1 cellular context compared by ENCODE assay signal in the genomic region with DNA sequence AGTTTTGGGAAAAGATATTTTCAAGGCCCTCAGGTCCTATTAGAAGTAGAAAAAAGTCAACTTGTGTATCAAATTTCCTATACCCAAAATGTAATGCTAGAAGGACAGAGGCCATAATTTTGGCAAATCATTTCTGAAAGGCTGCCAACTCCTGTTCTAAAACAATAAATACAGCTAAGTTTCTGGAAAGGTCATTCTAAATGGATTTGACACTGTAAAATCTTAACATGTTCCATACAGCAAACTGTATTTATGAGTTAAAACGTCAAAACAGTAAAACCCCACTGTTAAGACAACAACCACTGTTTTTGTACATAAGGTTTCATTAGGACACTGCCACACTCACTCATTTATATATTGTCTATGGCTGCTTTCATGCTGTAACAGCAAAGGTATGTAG.
TF ChIP-seq lines count a peak whose summit lies in the region.

No MANE protein-coding gene starts in this region.

TF ChIP-seq in HEK293, 187 proteins besides CTCF, POLR2A, EP300 and RAD21 (continued from another document and continues in another):
- TF ChIP-seq, protein P1, sequence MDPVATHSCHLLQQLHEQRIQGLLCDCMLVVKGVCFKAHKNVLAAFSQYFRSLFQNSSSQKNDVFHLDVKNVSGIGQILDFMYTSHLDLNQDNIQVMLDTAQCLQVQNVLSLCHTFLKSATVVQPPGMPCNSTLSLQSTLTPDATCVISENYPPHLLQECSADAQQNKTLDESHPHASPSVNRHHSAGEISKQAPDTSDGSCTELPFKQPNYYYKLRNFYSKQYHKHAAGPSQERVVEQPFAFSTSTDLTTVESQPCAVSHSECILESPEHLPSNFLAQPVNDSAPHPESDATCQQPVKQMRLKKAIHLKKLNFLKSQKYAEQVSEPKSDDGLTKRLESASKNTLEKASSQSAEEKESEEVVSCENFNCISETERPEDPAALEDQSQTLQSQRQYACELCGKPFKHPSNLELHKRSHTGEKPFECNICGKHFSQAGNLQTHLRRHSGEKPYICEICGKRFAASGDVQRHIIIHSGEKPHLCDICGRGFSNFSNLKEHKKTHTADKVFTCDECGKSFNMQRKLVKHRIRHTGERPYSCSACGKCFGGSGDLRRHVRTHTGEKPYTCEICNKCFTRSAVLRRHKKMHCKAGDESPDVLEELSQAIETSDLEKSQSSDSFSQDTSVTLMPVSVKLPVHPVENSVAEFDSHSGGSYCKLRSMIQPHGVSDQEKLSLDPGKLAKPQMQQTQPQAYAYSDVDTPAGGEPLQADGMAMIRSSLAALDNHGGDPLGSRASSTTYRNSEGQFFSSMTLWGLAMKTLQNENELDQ (tag by site-specific recombination; IDR thresholded peaks at IDR 0.05; ENCODE audit: low read depth) = no peak
- no peak for TF ChIP-seq ZNF664 (tag by site-specific recombination; IDR thresholded peaks at IDR 0.05)
- TF ChIP-seq KLF9 (tag by site-specific recombination; IDR thresholded peaks at IDR 0.05; ENCODE audit: low read depth) = no peak
- no peak for TF ChIP-seq ZNF670 (tag by site-specific recombination; IDR thresholded peaks at IDR 0.05; ENCODE audit: low read depth)
- TF ChIP-seq KLF10 (tag by site-specific recombination; IDR thresholded peaks at IDR 0.05) = 0 out of 2 replicates have a peak, but pooled peaks have one; percentile 19
- TF ChIP-seq ZXDB (tag by site-specific recombination; IDR thresholded peaks at IDR 0.05) = peak; percentile 62
- TF ChIP-seq, protein P2, sequence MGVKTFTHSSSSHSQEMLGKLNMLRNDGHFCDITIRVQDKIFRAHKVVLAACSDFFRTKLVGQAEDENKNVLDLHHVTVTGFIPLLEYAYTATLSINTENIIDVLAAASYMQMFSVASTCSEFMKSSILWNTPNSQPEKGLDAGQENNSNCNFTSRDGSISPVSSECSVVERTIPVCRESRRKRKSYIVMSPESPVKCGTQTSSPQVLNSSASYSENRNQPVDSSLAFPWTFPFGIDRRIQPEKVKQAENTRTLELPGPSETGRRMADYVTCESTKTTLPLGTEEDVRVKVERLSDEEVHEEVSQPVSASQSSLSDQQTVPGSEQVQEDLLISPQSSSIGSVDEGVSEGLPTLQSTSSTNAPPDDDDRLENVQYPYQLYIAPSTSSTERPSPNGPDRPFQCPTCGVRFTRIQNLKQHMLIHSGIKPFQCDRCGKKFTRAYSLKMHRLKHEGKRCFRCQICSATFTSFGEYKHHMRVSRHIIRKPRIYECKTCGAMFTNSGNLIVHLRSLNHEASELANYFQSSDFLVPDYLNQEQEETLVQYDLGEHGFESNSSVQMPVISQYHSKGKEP (tag by site-specific recombination; IDR thresholded peaks at IDR 0.05) = no peak
- TF ChIP-seq ZSCAN30 (tag by site-specific recombination; IDR thresholded peaks at IDR 0.05) = peak; percentile 80
- peak; percentile 25; the same call in 1 of the 2 replicates for TF ChIP-seq YY1 (tag by site-specific recombination; IDR thresholded peaks at IDR 0.05)
- TF ChIP-seq GLI2 (tag by site-specific recombination; IDR thresholded peaks at IDR 0.05; ENCODE audit: borderline replicate concordance, low read depth) = peak; percentile 63; the same call in 1 of the 2 replicates
- TF ChIP-seq MYNN (tag by site-specific recombination; IDR thresholded peaks at IDR 0.05; ENCODE audit: borderline replicate concordance) = no peak
- TF ChIP-seq SALL2 (tag by site-specific recombination; IDR thresholded peaks at IDR 0.05; ENCODE audit: borderline replicate concordance) = no peak
- TF ChIP-seq KLF16 (tag by site-specific recombination; IDR thresholded peaks at IDR 0.05) = no peak
- no peak for TF ChIP-seq ZNF423 (tag by site-specific recombination; IDR thresholded peaks at IDR 0.05)
- no peak for TF ChIP-seq ZNF548 (tag by site-specific recombination; IDR thresholded peaks at IDR 0.05)
- no peak for TF ChIP-seq ZFP41 (tag by site-specific recombination; IDR thresholded peaks at IDR 0.05; ENCODE audit: borderline replicate concordance)
- TF ChIP-seq ZNF324 (tag by site-specific recombination; IDR thresholded peaks at IDR 0.05) = no peak
- TF ChIP-seq ZNF777 (tag by site-specific recombination; IDR thresholded peaks at IDR 0.05; ENCODE audit: borderline replicate concordance) = no peak
- TF ChIP-seq ZNF146 (tag by site-specific recombination; IDR thresholded peaks at IDR 0.05) = no peak
- no peak for TF ChIP-seq ZNF521 (tag by site-specific recombination; IDR thresholded peaks at IDR 0.05)
- peak; percentile 95 for TF ChIP-seq ZNF843 (tag by site-specific recombination; IDR thresholded peaks at IDR 0.05)
- peak; percentile 88 for TF ChIP-seq FEZF1 (tag by site-specific recombination; IDR thresholded peaks at IDR 0.05)
- no peak for TF ChIP-seq ZNF768 (tag by site-specific recombination; IDR thresholded peaks at IDR 0.05)
- no peak for TF ChIP-seq ZNF354C (tag by site-specific recombination; IDR thresholded peaks at IDR 0.05; ENCODE audit: borderline replicate concordance, low read depth)
- no peak for TF ChIP-seq ZBTB8A (tag by site-specific recombination; IDR thresholded peaks at IDR 0.05)
- peak; percentile 61 for TF ChIP-seq WT1 (tag by site-specific recombination; IDR thresholded peaks at IDR 0.05)
- TF ChIP-seq ZNF624 (tag by site-specific recombination; IDR thresholded peaks at IDR 0.05) = no peak
- TF ChIP-seq ZNF639 (tag by site-specific recombination; IDR thresholded peaks at IDR 0.05) = no peak
- peak; percentile 40; the same call in 1 of the 2 replicates for TF ChIP-seq GFI1B (tag by site-specific recombination; IDR thresholded peaks at IDR 0.05)
- TF ChIP-seq ZNF610 (tag by site-specific recombination; IDR thresholded peaks at IDR 0.05; ENCODE audit: borderline replicate concordance) = no peak
- TF ChIP-seq, protein P3, sequence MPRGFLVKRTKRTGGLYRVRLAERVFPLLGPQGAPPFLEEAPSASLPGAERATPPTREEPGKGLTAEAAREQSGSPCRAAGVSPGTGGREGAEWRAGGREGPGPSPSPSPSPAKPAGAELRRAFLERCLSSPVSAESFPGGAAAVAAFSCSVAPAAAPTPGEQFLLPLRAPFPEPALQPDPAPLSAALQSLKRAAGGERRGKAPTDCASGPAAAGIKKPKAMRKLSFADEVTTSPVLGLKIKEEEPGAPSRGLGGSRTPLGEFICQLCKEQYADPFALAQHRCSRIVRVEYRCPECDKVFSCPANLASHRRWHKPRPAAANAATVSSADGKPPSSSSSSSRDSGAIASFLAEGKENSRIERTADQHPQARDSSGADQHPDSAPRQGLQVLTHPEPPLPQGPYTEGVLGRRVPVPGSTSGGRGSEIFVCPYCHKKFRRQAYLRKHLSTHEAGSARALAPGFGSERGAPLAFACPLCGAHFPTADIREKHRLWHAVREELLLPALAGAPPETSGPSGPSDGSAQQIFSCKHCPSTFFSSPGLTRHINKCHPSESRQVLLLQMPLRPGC (tag by site-specific recombination; IDR thresholded peaks at IDR 0.05) = 0 out of 2 replicates have a peak, but pooled peaks have one; percentile 30
- TF ChIP-seq ZNF184 (tag by site-specific recombination; IDR thresholded peaks at IDR 0.05) = no peak
- TF ChIP-seq, protein P4, sequence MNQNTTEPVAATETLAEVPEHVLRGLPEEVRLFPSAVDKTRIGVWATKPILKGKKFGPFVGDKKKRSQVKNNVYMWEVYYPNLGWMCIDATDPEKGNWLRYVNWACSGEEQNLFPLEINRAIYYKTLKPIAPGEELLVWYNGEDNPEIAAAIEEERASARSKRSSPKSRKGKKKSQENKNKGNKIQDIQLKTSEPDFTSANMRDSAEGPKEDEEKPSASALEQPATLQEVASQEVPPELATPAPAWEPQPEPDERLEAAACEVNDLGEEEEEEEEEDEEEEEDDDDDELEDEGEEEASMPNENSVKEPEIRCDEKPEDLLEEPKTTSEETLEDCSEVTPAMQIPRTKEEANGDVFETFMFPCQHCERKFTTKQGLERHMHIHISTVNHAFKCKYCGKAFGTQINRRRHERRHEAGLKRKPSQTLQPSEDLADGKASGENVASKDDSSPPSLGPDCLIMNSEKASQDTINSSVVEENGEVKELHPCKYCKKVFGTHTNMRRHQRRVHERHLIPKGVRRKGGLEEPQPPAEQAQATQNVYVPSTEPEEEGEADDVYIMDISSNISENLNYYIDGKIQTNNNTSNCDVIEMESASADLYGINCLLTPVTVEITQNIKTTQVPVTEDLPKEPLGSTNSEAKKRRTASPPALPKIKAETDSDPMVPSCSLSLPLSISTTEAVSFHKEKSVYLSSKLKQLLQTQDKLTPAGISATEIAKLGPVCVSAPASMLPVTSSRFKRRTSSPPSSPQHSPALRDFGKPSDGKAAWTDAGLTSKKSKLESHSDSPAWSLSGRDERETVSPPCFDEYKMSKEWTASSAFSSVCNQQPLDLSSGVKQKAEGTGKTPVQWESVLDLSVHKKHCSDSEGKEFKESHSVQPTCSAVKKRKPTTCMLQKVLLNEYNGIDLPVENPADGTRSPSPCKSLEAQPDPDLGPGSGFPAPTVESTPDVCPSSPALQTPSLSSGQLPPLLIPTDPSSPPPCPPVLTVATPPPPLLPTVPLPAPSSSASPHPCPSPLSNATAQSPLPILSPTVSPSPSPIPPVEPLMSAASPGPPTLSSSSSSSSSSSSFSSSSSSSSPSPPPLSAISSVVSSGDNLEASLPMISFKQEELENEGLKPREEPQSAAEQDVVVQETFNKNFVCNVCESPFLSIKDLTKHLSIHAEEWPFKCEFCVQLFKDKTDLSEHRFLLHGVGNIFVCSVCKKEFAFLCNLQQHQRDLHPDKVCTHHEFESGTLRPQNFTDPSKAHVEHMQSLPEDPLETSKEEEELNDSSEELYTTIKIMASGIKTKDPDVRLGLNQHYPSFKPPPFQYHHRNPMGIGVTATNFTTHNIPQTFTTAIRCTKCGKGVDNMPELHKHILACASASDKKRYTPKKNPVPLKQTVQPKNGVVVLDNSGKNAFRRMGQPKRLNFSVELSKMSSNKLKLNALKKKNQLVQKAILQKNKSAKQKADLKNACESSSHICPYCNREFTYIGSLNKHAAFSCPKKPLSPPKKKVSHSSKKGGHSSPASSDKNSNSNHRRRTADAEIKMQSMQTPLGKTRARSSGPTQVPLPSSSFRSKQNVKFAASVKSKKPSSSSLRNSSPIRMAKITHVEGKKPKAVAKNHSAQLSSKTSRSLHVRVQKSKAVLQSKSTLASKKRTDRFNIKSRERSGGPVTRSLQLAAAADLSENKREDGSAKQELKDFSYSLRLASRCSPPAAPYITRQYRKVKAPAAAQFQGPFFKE (tag by site-specific recombination; IDR thresholded peaks at IDR 0.05; ENCODE audit: borderline replicate concordance) = no peak
- TF ChIP-seq, protein P5, sequence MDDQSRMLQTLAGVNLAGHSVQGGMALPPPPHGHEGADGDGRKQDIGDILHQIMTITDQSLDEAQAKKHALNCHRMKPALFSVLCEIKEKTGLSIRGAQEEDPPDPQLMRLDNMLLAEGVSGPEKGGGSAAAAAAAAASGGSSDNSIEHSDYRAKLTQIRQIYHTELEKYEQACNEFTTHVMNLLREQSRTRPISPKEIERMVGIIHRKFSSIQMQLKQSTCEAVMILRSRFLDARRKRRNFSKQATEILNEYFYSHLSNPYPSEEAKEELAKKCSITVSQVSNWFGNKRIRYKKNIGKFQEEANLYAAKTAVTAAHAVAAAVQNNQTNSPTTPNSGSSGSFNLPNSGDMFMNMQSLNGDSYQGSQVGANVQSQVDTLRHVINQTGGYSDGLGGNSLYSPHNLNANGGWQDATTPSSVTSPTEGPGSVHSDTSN (CRISPR knock-in tag; IDR thresholded peaks at IDR 0.05) = no peak
- no peak for TF ChIP-seq ZNF112 (tag by site-specific recombination; IDR thresholded peaks at IDR 0.05)
- no peak for TF ChIP-seq ZNF707 (tag by site-specific recombination; IDR thresholded peaks at IDR 0.05)
- TF ChIP-seq ZIC2 (tag by site-specific recombination; IDR thresholded peaks at IDR 0.05) = no peak
- TF ChIP-seq, protein P6, sequence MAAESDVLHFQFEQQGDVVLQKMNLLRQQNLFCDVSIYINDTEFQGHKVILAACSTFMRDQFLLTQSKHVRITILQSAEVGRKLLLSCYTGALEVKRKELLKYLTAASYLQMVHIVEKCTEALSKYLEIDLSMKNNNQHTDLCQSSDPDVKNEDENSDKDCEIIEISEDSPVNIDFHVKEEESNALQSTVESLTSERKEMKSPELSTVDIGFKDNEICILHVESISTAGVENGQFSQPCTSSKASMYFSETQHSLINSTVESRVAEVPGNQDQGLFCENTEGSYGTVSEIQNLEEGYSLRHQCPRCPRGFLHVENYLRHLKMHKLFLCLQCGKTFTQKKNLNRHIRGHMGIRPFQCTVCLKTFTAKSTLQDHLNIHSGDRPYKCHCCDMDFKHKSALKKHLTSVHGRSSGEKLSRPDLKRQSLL (tag by site-specific recombination; IDR thresholded peaks at IDR 0.05) = no peak
- TF ChIP-seq SP2 (tag by site-specific recombination; IDR thresholded peaks at IDR 0.05) = no peak
- no peak for TF ChIP-seq KLF7 (tag by site-specific recombination; IDR thresholded peaks at IDR 0.05; ENCODE audit: borderline replicate concordance)
- TF ChIP-seq TSHZ1 (tag by site-specific recombination; IDR thresholded peaks at IDR 0.05; ENCODE audit: borderline replicate concordance) = no peak
- no peak for TF ChIP-seq ZNF391 (tag by site-specific recombination; IDR thresholded peaks at IDR 0.05; ENCODE audit: borderline replicate concordance, low read depth)
- no peak for TF ChIP-seq ZNF155 (tag by site-specific recombination; IDR thresholded peaks at IDR 0.05)
- TF ChIP-seq ZNF114 (tag by site-specific recombination; IDR thresholded peaks at IDR 0.05) = no peak
